In genomic region chr22:46079093-46079860, GRCh38 we compare ENCODE assay signal across 1 cellular context.
TF ChIP-seq lines count a peak whose summit lies in the region.

No MANE protein-coding gene starts in this region.

TF ChIP-seq in GM23338, 12 proteins besides CTCF, POLR2A, EP300 and RAD21 (continued from another document):
- no peak for TF ChIP-seq ZNF462 (CRISPR knock-in tag; IDR thresholded peaks at IDR 0.05)
- no peak for TF ChIP-seq REST (IDR thresholded peaks at IDR 0.05; ENCODE audit: unreplicated experiment)
- no peak for TF ChIP-seq JUNB (IDR thresholded peaks at IDR 0.05; ENCODE audit: unreplicated experiment)
- TF ChIP-seq ETS1 (IDR thresholded peaks at IDR 0.05) = no peak
- no peak for TF ChIP-seq CREB1 (CRISPR knock-in tag; IDR thresholded peaks at IDR 0.05; ENCODE audit: low read depth)
